In genomic region chr2:181813963-181814565, GRCh38 we compare ENCODE assay signal across 15 cellular contexts.
A peak's percentile ranks its signal among the peaks of the same experiment; 100 is the strongest.
DNase-seq lines count a peak whose midpoint lies in the region; ATAC-seq lines count a peak whose summit lies in the region.
"Had no signal": no experiment of that assay in that cellular context is flagged by ENCODE, and none has a peak within 500 bp of the region (broad histone marks: within the 10 kb centered on the region; RNA-seq: fewer than 3 reads in every experiment).

No MANE protein-coding gene starts in this region.

- H3K36me3 Mint-ChIP-seq in stimulated activated naive B cell treated with anti-CD40 and anti-IgM and Interleukin-4, amounts not matched to agents 10 μg/mL and 1 μg/mL and 100 μg/mL, for 72 hours, result no peaks in the 10 kb centered on the region

- peak; percentile 55 for ATAC-seq in HG03354 (IDR thresholded peaks at IDR 0.05; ENCODE audit: poor library complexity, severe bottlenecking, unreplicated experiment)
- ATAC-seq in stimulated activated naive B cell treated with anti-CD40 and anti-IgM and Interleukin-4, amounts not matched to agents 10 μg/mL and 1 μg/mL and 100 μg/mL, for 72 hours (replicated peaks), result no peak
- ATAC-seq: activated CD8-positive, alpha-beta T cell treated with anti-CD3 and anti-CD28 coated beads for 36 hours; left lobe of liver; T-helper 17 cell had no signal

- H3K27ac Mint-ChIP-seq in stimulated activated naive B cell treated with anti-CD40 and anti-IgM and Interleukin-4, amounts not matched to agents 10 μg/mL and 1 μg/mL and 100 μg/mL, for 72 hours, result no peak overlapping the region
- H3K27ac Mint-ChIP-seq: activated CD8-positive, alpha-beta T cell treated with anti-CD3 and anti-CD28 coated beads for 36 hours; T-helper 17 cell had no signal

- no peaks in the 10 kb centered on the region for H3K4me1 Mint-ChIP-seq in stimulated activated naive B cell treated with anti-CD40 and anti-IgM and Interleukin-4, amounts not matched to agents 10 μg/mL and 1 μg/mL and 100 μg/mL, for 72 hours

- in situ Hi-C loops in G401 (cut with HindIII; ENCODE audit: low sequenced_read_pairs), result no loop called here

- H3K4me3 Mint-ChIP-seq in stimulated activated naive B cell treated with anti-CD40 and anti-IgM and Interleukin-4, amounts not matched to agents 10 μg/mL and 1 μg/mL and 100 μg/mL, for 72 hours, result no peak overlapping the region
- H3K4me3 Mint-ChIP-seq: activated CD8-positive, alpha-beta T cell treated with anti-CD3 and anti-CD28 coated beads for 36 hours; neural crest cell; T-helper 17 cell had no signal

- peak; percentile 7 for DNase-seq in AG08395 (ENCODE audit: low spot score)
- DNase-seq in astrocyte of the hippocampus (ENCODE audit: low read depth, low spot score), result peak; percentile 50
- DNase-seq in left kidney (ENCODE audit: low read depth, low spot score), result peak; percentile 34
- no peak for DNase-seq in stimulated activated naive B cell treated with anti-CD40 and anti-IgM and Interleukin-4, amounts not matched to agents 10 μg/mL and 1 μg/mL and 100 μg/mL, for 72 hours
- DNase-seq in NCI-H524 treated with DMSO at 0.1 percent for 48 hours (lab: John Stamatoyannopoulos, UW), result no peak
- DNase-seq in NCI-H526 (lab: John Stamatoyannopoulos, UW), result no peak
- DNase-seq in G401 (ENCODE audit: low spot score), result no peak
- DNase-seq: activated CD8-positive, alpha-beta T cell treated with anti-CD3 and anti-CD28 coated beads for 36 hours; colonic mucosa; NCI-H2029 treated with DMSO at 0.1 percent for 48 hours; stimulated activated CD8-positive, alpha-beta memory T cell treated with anti-CD3 and anti-CD28 coated beads, Interleukin-4, amount 100 ng/mL, for 48 hours; T-helper 17 cell had no signal

- no peaks in the 10 kb centered on the region for H3K27me3 Mint-ChIP-seq in stimulated activated naive B cell treated with anti-CD40 and anti-IgM and Interleukin-4, amounts not matched to agents 10 μg/mL and 1 μg/mL and 100 μg/mL, for 72 hours

- H3K9me3 Mint-ChIP-seq in stimulated activated naive B cell treated with anti-CD40 and anti-IgM and Interleukin-4, amounts not matched to agents 10 μg/mL and 1 μg/mL and 100 μg/mL, for 72 hours, result no peaks in the 10 kb centered on the region
- H3K9me3 Mint-ChIP-seq: activated CD8-positive, alpha-beta T cell treated with anti-CD3 and anti-CD28 coated beads for 36 hours had no signal

Comparison
In these comparisons a context has a peak if more than half of its experiments do, and no peak if none do; other contexts are left out.
1. DNase-seq: peak in AG08395 (single experiment), astrocyte of the hippocampus (single experiment) and left kidney (single experiment); none in stimulated activated naive B cell treated with anti-CD40 and anti-IgM and Interleukin-4, amounts not matched to agents 10 μg/mL and 1 μg/mL and 100 μg/mL, for 72 hours (single experiment), NCI-H524 treated with DMSO at 0.1 percent for 48 hours (single experiment), NCI-H526 (0 of 2) and G401 (single experiment).